In genomic region chr13:44756411-44756810, GRCh38 we compare ENCODE assay signal across 16 cellular contexts.
DNase-seq lines count a peak whose midpoint lies in the region; ATAC-seq and TF ChIP-seq lines count a peak whose summit lies in the region.
"Had no signal": no experiment of that assay in that cellular context is flagged by ENCODE, and none has a peak within 500 bp of the region (broad histone marks: within the 10 kb centered on the region; RNA-seq: fewer than 3 reads in every experiment).

No MANE protein-coding gene starts in this region.

- no peaks in the 10 kb centered on the region for H3K9me3 Mint-ChIP-seq in natural killer cell
- H3K9me3 Mint-ChIP-seq: naive B cell had no signal

- peaks cover 0 to 2% of the 10 kb centered on the region in 2 donors for H3K27me3 Mint-ChIP-seq in natural killer cell (ENCODE audit: low read depth in 2 of 2)

- no peak overlapping the region for H3K27ac Mint-ChIP-seq in natural killer cell
- H3K27ac Mint-ChIP-seq: naive B cell had no signal

- H3K27me3 ChIP-seq in Peyer's patch, result no peaks in the 10 kb centered on the region

- H3K27ac ChIP-seq in Peyer's patch, result peak overlapping the region in 3 of 4 donors; percentile 26 to 42 (median 34)
- H3K27ac ChIP-seq: coronary artery, prostate gland had no signal

- no peak for TF ChIP-seq POLR2A in Peyer's patch (IDR thresholded peaks at IDR 0.05)

- peaks cover 0 to 36% (median 0%) of the 10 kb centered on the region in 4 donors for H3K4me1 ChIP-seq in Peyer's patch

- no peak for TF ChIP-seq CTCF in Peyer's patch (IDR thresholded peaks at IDR 0.05)
- no peak for TF ChIP-seq CTCF in natural killer cell (IDR thresholded peaks at IDR 0.05)

- no peak overlapping the region for H3K4me3 ChIP-seq in Peyer's patch
- H3K4me3 ChIP-seq: coronary artery, prostate gland had no signal

- peak; percentile 9 for DNase-seq in CD1c-positive myeloid dendritic cell (ENCODE audit: extremely low spot score)
- DNase-seq in Peyer's patch, result no peak
- DNase-seq in dermis blood vessel endothelial cell, result peak; percentile 73
- DNase-seq in pulmonary artery endothelial cell (ENCODE audit: low read depth, low spot score), result peak; percentile 50
- DNase-seq in natural killer cell, result no peak
- DNase-seq in NCI-H1694 (lab: John Stamatoyannopoulos, UW), result no peak
- DNase-seq in iPS-NIHi11 (ENCODE audit: low spot score), result no peak
- DNase-seq: activated CD8-positive, alpha-beta memory T cell treated with anti-CD3 and anti-CD28 coated beads for 24 hours; naive B cell; NCI-H2227 treated with DMSO at 0.1 percent for 48 hours; NK-92 treated with Interleukin-12 subunit alpha and Interleukin-12 subunit beta, amount 100 ng/mL, for 24 hours; Right ventricle myocardium superior; T-helper 2 cell had no signal

- H3K9me3 ChIP-seq in Peyer's patch, result no peaks in the 10 kb centered on the region
- H3K9me3 ChIP-seq: prostate gland had no signal

- H3K4me3 Mint-ChIP-seq in natural killer cell, result no peak overlapping the region
- H3K4me3 Mint-ChIP-seq: naive B cell had no signal

- no peaks in the 10 kb centered on the region for H3K36me3 Mint-ChIP-seq in natural killer cell
- H3K36me3 Mint-ChIP-seq: naive B cell had no signal

- H3K4me1 Mint-ChIP-seq in natural killer cell, result no peaks in the 10 kb centered on the region
- H3K4me1 Mint-ChIP-seq: naive B cell had no signal

- ATAC-seq in natural killer cell (no peak), GM18861 (IDR thresholded peaks at IDR 0.05; ENCODE audit: unreplicated experiment) (no peak)

- no peaks in the 10 kb centered on the region for H3K36me3 ChIP-seq in Peyer's patch
- H3K36me3 ChIP-seq: prostate gland had no signal

- intact Hi-C loops in natural killer cell (cut with micrococcal nuclease), result no loop called here

Comparison
In these comparisons a context has a peak if more than half of its experiments do, and no peak if none do; other contexts are left out.
1. DNase-seq: peak in CD1c-positive myeloid dendritic cell (single experiment), dermis blood vessel endothelial cell (single experiment) and pulmonary artery endothelial cell (single experiment); none in Peyer's patch (0 of 3), natural killer cell (single experiment), NCI-H1694 (single experiment) and iPS-NIHi11 (single experiment).